Comparison of ENCODE assay signal across 23 cellular contexts in genomic region chr3:52392216-52392930, GRCh38. TPM values are rescaled to one million over a fixed set of nuclear protein-coding genes. Genes with fewer than 3 reads are reported as not detected.
"Had no signal": no experiment of that assay in that cellular context is flagged by ENCODE, and none has a peak within 500 bp of the region (broad histone marks: within the 10 kb centered on the region; RNA-seq: fewer than 3 reads in every experiment).

No MANE protein-coding gene starts in this region.

- H3K4me1 ChIP-seq: sigmoid colon, tibial nerve, upper lobe of left lung had no signal

- DNase-seq: cerebellar nuclear complex; dorsolateral prefrontal cortex; effector CD4-positive, alpha-beta T cell; hypothalamus; immature natural killer cell; islet precursor cell; natural killer cell; sigmoid colon; stimulated activated CD4-positive, alpha-beta T cell treated with anti-CD3 and anti-CD28 coated beads, Interleukin-4, amount 100 ng/mL, for 4 hours; stimulated activated naive B cell treated with anti-CD40 and anti-IgM and Interleukin-4, amounts not matched to agents 10 μg/mL and 1 μg/mL and 100 μg/mL, for 72 hours; upper lobe of left lung had no signal

- H3K27me3 Mint-ChIP-seq: memory B cell; stimulated activated naive B cell treated with anti-CD40 and anti-IgM and Interleukin-4, amounts not matched to agents 10 μg/mL and 1 μg/mL and 100 μg/mL, for 72 hours; stimulated activated naive CD8-positive, alpha-beta T cell treated with anti-CD3 and anti-CD28 coated beads, Interleukin-15, Interleukin-2, amounts not matched to agents 100 ng/mL and 50 ng/mL, for 24 hours had no signal

- H3K4me1 Mint-ChIP-seq: immature natural killer cell; memory B cell; natural killer cell; stimulated activated naive B cell treated with anti-CD40 and anti-IgM and Interleukin-4, amounts not matched to agents 10 μg/mL and 1 μg/mL and 100 μg/mL, for 72 hours had no signal

- H3K9me3 Mint-ChIP-seq: immature natural killer cell; memory B cell; natural killer cell; stimulated activated naive B cell treated with anti-CD40 and anti-IgM and Interleukin-4, amounts not matched to agents 10 μg/mL and 1 μg/mL and 100 μg/mL, for 72 hours; stimulated activated naive CD8-positive, alpha-beta T cell treated with anti-CD3 and anti-CD28 coated beads, Interleukin-15, Interleukin-2, amounts not matched to agents 100 ng/mL and 50 ng/mL, for 24 hours had no signal

- FAIRE-seq: colon, frontal cortex, urothelium cell line had no signal

- H3K4me3 ChIP-seq: dorsolateral prefrontal cortex, lung, sigmoid colon, thoracic aorta, tibial nerve, upper lobe of left lung had no signal

- ATAC-seq: left lobe of liver; natural killer cell; stimulated activated naive B cell treated with anti-CD40 and anti-IgM and Interleukin-4, amounts not matched to agents 10 μg/mL and 1 μg/mL and 100 μg/mL, for 72 hours had no signal

- H3K27ac ChIP-seq: dorsolateral prefrontal cortex, sigmoid colon, thoracic aorta, tibial nerve, upper lobe of left lung had no signal

- H3K27ac Mint-ChIP-seq: immature natural killer cell; stimulated activated naive B cell treated with anti-CD40 and anti-IgM and Interleukin-4, amounts not matched to agents 10 μg/mL and 1 μg/mL and 100 μg/mL, for 72 hours; stimulated activated naive CD8-positive, alpha-beta T cell treated with anti-CD3 and anti-CD28 coated beads, Interleukin-15, Interleukin-2, amounts not matched to agents 100 ng/mL and 50 ng/mL, for 24 hours had no signal

- H3K4me3 Mint-ChIP-seq: immature natural killer cell; memory B cell; natural killer cell; stimulated activated naive B cell treated with anti-CD40 and anti-IgM and Interleukin-4, amounts not matched to agents 10 μg/mL and 1 μg/mL and 100 μg/mL, for 72 hours; stimulated activated naive CD8-positive, alpha-beta T cell treated with anti-CD3 and anti-CD28 coated beads, Interleukin-15, Interleukin-2, amounts not matched to agents 100 ng/mL and 50 ng/mL, for 24 hours had no signal

- H3K27me3 ChIP-seq: dorsolateral prefrontal cortex, sigmoid colon, tibial nerve, upper lobe of left lung had no signal

- H3K9me3 ChIP-seq: sigmoid colon, thoracic aorta, tibial nerve, upper lobe of left lung had no signal

- H3K36me3 Mint-ChIP-seq: natural killer cell had no signal

RNA-seq across cellular contexts. Expression of gene SEMA3G, which starts 52.5 kb away (rescaled TPM):
- total RNA-seq: fibroblast of villous mesenchyme, osteocyte had no signal
- polyA plus RNA-seq: immature natural killer cell, neural cell had no signal
